9 cellular contexts compared by ENCODE assay signal in the genomic region with DNA sequence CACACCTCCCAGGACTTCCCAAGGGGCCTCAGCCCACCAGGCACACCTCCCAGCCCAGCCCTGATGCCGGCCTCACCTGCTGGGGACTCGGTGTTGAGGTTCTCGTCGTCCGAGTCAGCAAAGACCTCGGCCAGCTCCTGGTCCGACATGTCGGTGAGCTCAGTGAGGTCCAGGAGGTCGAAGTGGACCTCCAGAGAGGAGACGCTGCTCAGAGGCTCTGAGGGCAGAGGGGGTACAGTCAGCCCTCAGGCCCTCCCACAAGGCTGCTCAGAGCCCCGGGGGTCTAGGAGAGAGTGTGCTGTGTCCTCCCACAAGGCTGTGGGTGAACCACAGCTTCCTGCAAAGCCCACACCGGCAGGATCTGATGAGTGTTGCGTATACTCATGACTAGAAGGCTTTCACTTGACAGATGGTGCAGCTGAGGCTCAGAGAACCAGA. TPM values are rescaled to one million over a fixed set of nuclear protein-coding genes. Genes with fewer than 3 reads are reported as not detected.
DNase-seq lines count a peak whose midpoint lies in the region; ATAC-seq, FAIRE-seq and TF ChIP-seq lines count a peak whose summit lies in the region.
"Had no signal": no experiment of that assay in that cellular context is flagged by ENCODE, and none has a peak within 500 bp of the region (broad histone marks: within the 10 kb centered on the region; RNA-seq: fewer than 3 reads in every experiment).

No MANE protein-coding gene starts in this region.

- no peaks in the 10 kb centered on the region for H3K9me3 Mint-ChIP-seq in activated naive CD4-positive, alpha-beta T cell treated with anti-CD3 and anti-CD28 coated beads, Interleukin-2, amount 10 ng/mL, durations not matched to agents 7 days and 5 days

- H3K4me3 ChIP-seq in OCI-LY7 (ENCODE audit: low read depth, low read length, poor library complexity, severe bottlenecking): peak overlapping the region; percentile 37
- no peak overlapping the region for H3K4me3 ChIP-seq in MG63

- H3K27ac Mint-ChIP-seq in activated naive CD4-positive, alpha-beta T cell treated with anti-CD3 and anti-CD28 coated beads, Interleukin-2, amount 10 ng/mL, durations not matched to agents 7 days and 5 days: no peak overlapping the region

- H3K4me1 Mint-ChIP-seq in activated naive CD4-positive, alpha-beta T cell treated with anti-CD3 and anti-CD28 coated beads, Interleukin-2, amount 10 ng/mL, durations not matched to agents 7 days and 5 days: peaks cover 15% of the 10 kb centered on the region

- H3K36me3 ChIP-seq in OCI-LY7 (ENCODE audit: insufficient read depth, low read length) (no peaks in the 10 kb centered on the region), MG63 (peaks cover 21% of the 10 kb centered on the region)

- peak overlapping the region; percentile 61 for H3K27ac ChIP-seq in OCI-LY7 (ENCODE audit: low read depth, low read length, poor library complexity, severe bottlenecking)

- no peaks in the 10 kb centered on the region for H3K9me3 ChIP-seq in OCI-LY7 (ENCODE audit: low read length)
- no peaks in the 10 kb centered on the region for H3K9me3 ChIP-seq in MG63

- DNase-seq in GM19239 (ENCODE audit: insufficient read length, low spot score) (peak; percentile 63), OCI-LY7 (ENCODE audit: low spot score) (peak; percentile 81), OCI-M2 (lab: John Stamatoyannopoulos, UW; ENCODE audit: unreplicated experiment) (no peak), MG63 (no peak), frontal cortex (ENCODE audit: low spot score in 2 of 2) (no peak)
- peak; percentile 74 for DNase-seq in activated naive CD4-positive, alpha-beta T cell treated with anti-CD3 and anti-CD28 coated beads, Interleukin-2, amount 10 ng/mL, durations not matched to agents 7 days and 5 days
- peak; percentile 43 to 68 for DNase-seq in stimulated activated CD8-positive, alpha-beta memory T cell treated with anti-CD3 and anti-CD28 coated beads, Interleukin-15, amount 100 ng/mL, for 4 hours (ENCODE audit: low read depth in 2 of 2)

- no peaks in the 10 kb centered on the region for H3K27me3 ChIP-seq in MG63

- TF ChIP-seq CTCF in OCI-LY7 (conservative IDR thresholded peaks at IDR 0.05; ENCODE audit: low read length): no peak

- H3K79me2 ChIP-seq in OCI-LY7 (ENCODE audit: insufficient read depth, low read depth, low read length): no peaks in the 10 kb centered on the region

- H3K9me2 ChIP-seq in OCI-LY7 (ENCODE audit: insufficient read depth, low read length): no peaks in the 10 kb centered on the region

- peaks cover 50% of the 10 kb centered on the region for H3K27me3 Mint-ChIP-seq in activated naive CD4-positive, alpha-beta T cell treated with anti-CD3 and anti-CD28 coated beads, Interleukin-2, amount 10 ng/mL, durations not matched to agents 7 days and 5 days

- H3K4me1 ChIP-seq in OCI-LY7 (ENCODE audit: insufficient read depth, low read length, poor library complexity, severe bottlenecking): peaks cover 45% of the 10 kb centered on the region

- peak overlapping the region; percentile 57 for H3K4me3 Mint-ChIP-seq in activated naive CD4-positive, alpha-beta T cell treated with anti-CD3 and anti-CD28 coated beads, Interleukin-2, amount 10 ng/mL, durations not matched to agents 7 days and 5 days

- peak overlapping the region; percentile 49; the same call in 1 of the 2 replicates for H2AFZ ChIP-seq in OCI-LY7 (ENCODE audit: low read length)

- no TSS peak for BruUV-seq in OCI-LY7 (replicated peaks; lab: Mats Ljungman, UMichigan)

- peak overlapping the region; percentile 53 for H3K4me2 ChIP-seq in OCI-LY7 (ENCODE audit: low read length)

- H4K20me1 ChIP-seq in OCI-LY7 (ENCODE audit: insufficient read depth, low read length): no peaks in the 10 kb centered on the region

- CTCF ChIA-PET in OCI-LY7 (lab: Charles Lee; ENCODE audit: unreplicated experiment): no interaction called here
- CTCF ChIA-PET in activated naive CD4-positive, alpha-beta T cell treated with anti-CD3 and anti-CD28 coated beads, Interleukin-2, amount 10 ng/mL, durations not matched to agents 7 days and 5 days (lab: Charles Lee): no interaction called here

- intact Hi-C loops in OCI-LY7 (cut with micrococcal nuclease; ENCODE audit: unreplicated experiment): no loop called here

- POLR2A ChIA-PET in OCI-LY7 (lab: Charles Lee): interaction anchor here (0.9 kb wide), 1 partner anchor 36 kb away, joined by 3 read pairs; no protein-coding TSS in a partner anchor

- peak; percentile 91 for FAIRE-seq in GM19239 (lab: Jason Lieb, UNC)
- FAIRE-seq in frontal cortex (lab: Jason Lieb, UNC): no peak
- FAIRE-seq: endometrium had no signal

- ATAC-seq in GM21526 (IDR thresholded peaks at IDR 0.05; ENCODE audit: low FRiP score, unreplicated experiment): no peak

- no peaks in the 10 kb centered on the region for H3K36me3 Mint-ChIP-seq in activated naive CD4-positive, alpha-beta T cell treated with anti-CD3 and anti-CD28 coated beads, Interleukin-2, amount 10 ng/mL, durations not matched to agents 7 days and 5 days

RNA-seq across cellular contexts. Expression of a gene that starts 10.5 kb away (rescaled TPM):
- total RNA-seq in OCI-LY7 (2014; rRNA removed; shearing (Covaris generic)): 0.98 and 1.1 TPM in 2 replicates
- total RNA-seq in OCI-LY7 (2022) (0.57 and 0.85 TPM in 2 replicates), frontal cortex (10.6 TPM)
- total RNA-seq in MG63 (2014; rRNA removed; shearing (Covaris generic); ENCODE audit: low replicate concordance): 28.0 and 37.3 TPM in 2 replicates

Comparison
In these comparisons a context has a peak if more than half of its experiments do, and no peak if none do; other contexts are left out.
1. DNase-seq: peak in GM19239 (single experiment), OCI-LY7 (single experiment), activated naive CD4-positive, alpha-beta T cell treated with anti-CD3 and anti-CD28 coated beads, Interleukin-2, amount 10 ng/mL, durations not matched to agents 7 days and 5 days (single experiment) and stimulated activated CD8-positive, alpha-beta memory T cell treated with anti-CD3 and anti-CD28 coated beads, Interleukin-15, amount 100 ng/mL, for 4 hours (2 of 2); none in OCI-M2 (single experiment), MG63 (single experiment) and frontal cortex (0 of 2).